Comparison of ENCODE assay signal across 8 cellular contexts in the genomic region with DNA sequence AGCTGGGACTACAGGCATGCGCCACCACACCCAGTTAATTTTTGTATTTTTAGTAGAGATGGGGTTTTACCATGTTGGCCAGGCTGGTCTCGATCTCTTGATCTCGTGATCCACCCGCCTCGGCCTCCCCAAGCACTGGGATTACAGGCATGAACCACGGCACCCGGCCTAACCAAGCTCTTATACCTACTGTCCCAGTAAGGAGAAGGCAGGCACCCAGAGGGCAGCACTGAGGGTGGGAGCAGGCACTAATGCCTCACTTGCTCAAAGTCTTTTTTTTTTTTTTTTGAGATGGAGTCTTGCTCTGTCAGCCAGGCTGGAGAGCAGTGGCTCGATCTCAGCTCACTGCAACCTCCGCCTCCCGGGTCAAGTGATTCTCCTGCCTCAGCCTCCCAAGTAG. TPM values are rescaled to one million over a fixed set of nuclear protein-coding genes. Genes with fewer than 3 reads are reported as not detected.
DNase-seq lines count a peak whose midpoint lies in the region; ATAC-seq and TF ChIP-seq lines count a peak whose summit lies in the region.
"Not testable (repeated sequence)": the region's sequence is repeated elsewhere in the genome, so short reads cannot be mapped to it uniquely, and the experiment has no call there.
"Had no signal": no experiment of that assay in that cellular context is flagged by ENCODE, and none has a peak within 500 bp of the region (broad histone marks: within the 10 kb centered on the region; RNA-seq: fewer than 3 reads in every experiment).

No MANE protein-coding gene starts in this region.

- intact Hi-C loops in IMR-90 (cut with micrococcal nuclease); ascending aorta (cut with DNase I); esophagus muscularis mucosa (cut with DNase I); psoas muscle (cut with DNase I): not testable (repeated sequence)
- intact Hi-C loops in stomach (cut with DNase I; ENCODE audit: low total_unique reads) (loop anchor here (10.0 kb wide), 1 partner anchor 46 kb away; no protein-coding TSS in a partner anchor), tibial artery (cut with DNase I; ENCODE audit: low total_unique reads) (loop anchor here (5.0 kb wide), 1 partner anchor 43 kb away; no protein-coding TSS in a partner anchor)

- not testable (repeated sequence) for H2BK120ac ChIP-seq in IMR-90 (ENCODE audit: low read depth, low read length)

- H3K4me2 ChIP-seq in IMR-90 (ENCODE audit: low read depth, low read length) = not testable (repeated sequence)

- not testable (repeated sequence) for H2BK20ac ChIP-seq in IMR-90 (ENCODE audit: low read depth, low read length)

- not testable (repeated sequence) for H3K56ac ChIP-seq in IMR-90 (ENCODE audit: extremely low read depth, insufficient read depth, low read length)

- H3K27me3 ChIP-seq in IMR-90 (ENCODE audit: control insufficient read depth, insufficient read depth, low read length); ascending aorta; esophagus muscularis mucosa; psoas muscle (ENCODE audit: insufficient read depth in 3 of 3, low read length in 2 of 3); tibial artery: not testable (repeated sequence)
- H3K27me3 ChIP-seq in stomach = peaks cover 0 to 18% (median 15%) of the 10 kb centered on the region in 3 donors

- H2AFZ ChIP-seq in IMR-90 (replicated peaks; ENCODE audit: low read length, poor library complexity) = not testable (repeated sequence)

- H3K27me3 Mint-ChIP-seq in nephron progenitor cell (ENCODE audit: low read depth, poor library complexity) = not testable (repeated sequence)

- not testable (repeated sequence) for ATAC-seq in IMR-90 (ENCODE audit: low read depth); psoas muscle

- not testable (repeated sequence) for H4K5ac ChIP-seq in IMR-90 (ENCODE audit: low read depth, low read length)

- H2BK5ac ChIP-seq in IMR-90 (ENCODE audit: low read depth, low read length, poor library complexity, severe bottlenecking) = not testable (repeated sequence)

- not testable (repeated sequence) for H2AK5ac ChIP-seq in IMR-90 (ENCODE audit: low read depth, low read length)

- H3K4ac ChIP-seq in IMR-90 (ENCODE audit: low read depth, low read length) = not testable (repeated sequence)

- H3K9me3 Mint-ChIP-seq in nephron progenitor cell = not testable (repeated sequence)

- H3K23ac ChIP-seq in IMR-90 (ENCODE audit: low read depth, low read length) = not testable (repeated sequence)

- H3K14ac ChIP-seq in IMR-90 (replicated peaks; ENCODE audit: low read depth, low read length) = not testable (repeated sequence)

- H3K27ac ChIP-seq in IMR-90 (ENCODE audit: insufficient read depth, low read length) = not testable (repeated sequence)
- H3K27ac ChIP-seq in ascending aorta (peak overlapping the region; percentile 81 to 87), esophagus muscularis mucosa (replicated peaks in 1 of 4) (peak overlapping the region; percentile 92 to 95 (median 94)), psoas muscle (peak overlapping the region; percentile 86), stomach (peak overlapping the region in 4 of 5 donors; percentile 59 to 91 (median 78)), tibial artery (peak overlapping the region; percentile 95 to 97)

- H4K91ac ChIP-seq in IMR-90 (ENCODE audit: insufficient read depth, low read depth, low read length) = not testable (repeated sequence)

- BruUV-seq in IMR-90 (replicated peaks; lab: Mats Ljungman, UMichigan) = not testable (repeated sequence)

- H2BK15ac ChIP-seq in IMR-90 (ENCODE audit: low read depth, low read length) = not testable (repeated sequence)

- H4K8ac ChIP-seq in IMR-90 (ENCODE audit: low read depth in 2 of 2, low read length in 2 of 2) = not testable (repeated sequence)

- dilution Hi-C loops in IMR-90 (cut with HindIII; ENCODE audit: low sequenced_read_pairs, unreplicated experiment) = not testable (repeated sequence)

- DNase-seq in IMR-90; ascending aorta (ENCODE audit: low spot score in 2 of 2); esophagus muscularis mucosa (ENCODE audit: extremely low spot score); nephron progenitor cell; psoas muscle; stomach; tibial artery: not testable (repeated sequence)

- 100% methylated on average over 4 of the region's 10 CpGs; no CpG with 5 or more reads in 1 of the 2 experiments for WGBS in IMR-90 (ENCODE audit: extremely low coverage in 2 of 2, insufficient read length in 1 of 2), 2 experiments
- 73% methylated on average over 10 of the region's 10 CpGs for WGBS in esophagus muscularis mucosa
- WGBS in psoas muscle, 3 donors = 70 to 92% (median 78%) methylated on average over 10 of the region's 10 CpGs
- WGBS in stomach, 5 donors = 82 to 93% (median 90%) methylated on average over 10 of the region's 10 CpGs

- H3K4me1 ChIP-seq in IMR-90 (ENCODE audit: control insufficient read depth, insufficient read depth, low read length) (peaks cover 39% of the 10 kb centered on the region), ascending aorta (peaks cover 21 to 31% of the 10 kb centered on the region in 2 donors), esophagus muscularis mucosa (peaks cover 6 to 62% (median 61%) of the 10 kb centered on the region in 4 donors), psoas muscle (peaks cover 27% of the 10 kb centered on the region), stomach (peaks cover 0 to 33% (median 9%) of the 10 kb centered on the region in 4 donors), tibial artery (peaks cover 0 to 63% (median 36%) of the 10 kb centered on the region in 4 donors)

- not testable (repeated sequence) for H3K9ac ChIP-seq in IMR-90 (ENCODE audit: low read depth, low read length)

- peaks cover 18% of the 10 kb centered on the region for H4K20me1 ChIP-seq in IMR-90 (ENCODE audit: insufficient read depth, low read length)

- in situ Hi-C loops in IMR-90 (cut with MboI; ENCODE audit: low sequenced_read_pairs) = not testable (repeated sequence)

- H3K4me1 Mint-ChIP-seq in nephron progenitor cell = peaks cover 79% of the 10 kb centered on the region

- POLR2A ChIA-PET in IMR-90 (lab: Charles Lee; ENCODE audit: unreplicated experiment) = interaction anchor here (0.7 kb wide), 1 partner anchor 190 kb away, joined by 8 read pairs; no protein-coding TSS in a partner anchor

- H3K9me3 ChIP-seq in IMR-90 (ENCODE audit: control insufficient read depth, insufficient read depth, low read length); ascending aorta; esophagus muscularis mucosa; psoas muscle; stomach; tibial artery: not testable (repeated sequence)

- not testable (repeated sequence) for H3K36me3 Mint-ChIP-seq in nephron progenitor cell (ENCODE audit: low read depth)

- not testable (repeated sequence) for H2AK9ac ChIP-seq in IMR-90 (replicated peaks; ENCODE audit: low read depth, low read length, poor library complexity)

- CTCF ChIA-PET in IMR-90 (lab: Yijun Ruan, JAX) = not testable (repeated sequence)

- peaks cover 28% of the 10 kb centered on the region for H3K9me1 ChIP-seq in IMR-90 (ENCODE audit: insufficient read depth, low read length)

- not testable (repeated sequence) for TF ChIP-seq POLR2A in IMR-90 (IDR thresholded peaks at IDR 0.05; ENCODE audit: low read depth, low read length); esophagus muscularis mucosa (IDR thresholded peaks at IDR 0.05; ENCODE audit: low read depth); stomach (IDR thresholded peaks at IDR 0.05)

- not testable (repeated sequence) for H3K4me3 Mint-ChIP-seq in nephron progenitor cell

- H3K18ac ChIP-seq in IMR-90 (ENCODE audit: low read depth, low read length) = not testable (repeated sequence)

- TF ChIP-seq EP300 in esophagus muscularis mucosa (IDR thresholded peaks at IDR 0.05); stomach (IDR thresholded peaks at IDR 0.05): not testable (repeated sequence)

- not testable (repeated sequence) for H3K4me3 ChIP-seq in IMR-90 (ENCODE audit: insufficient read depth, low read depth, low read length); psoas muscle
- H3K4me3 ChIP-seq in ascending aorta (peak overlapping the region; percentile 72 to 91), esophagus muscularis mucosa (peak overlapping the region; percentile 74 to 91 (median 82)), stomach (peak overlapping the region in 3 of 4 donors; percentile 50 to 62 (median 50)), tibial artery (peak overlapping the region; percentile 83 to 92)

- TF ChIP-seq RAD21 in IMR-90 (IDR thresholded peaks at IDR 0.05; ENCODE audit: low read length) = not testable (repeated sequence)

- H3K79me1 ChIP-seq in IMR-90 (ENCODE audit: low read depth in 1 of 2, low read length in 2 of 2) = peaks cover 32 to 74% of the 10 kb centered on the region in 2 experiments

- H3K36me3 ChIP-seq in IMR-90 (ENCODE audit: control insufficient read depth, insufficient read depth, low read length); psoas muscle (ENCODE audit: insufficient read depth in 1 of 2, low read depth in 1 of 2): not testable (repeated sequence)
- H3K36me3 ChIP-seq in ascending aorta (peaks cover 34 to 52% of the 10 kb centered on the region in 2 donors), esophagus muscularis mucosa (peaks cover 0 to 16% (median 3%) of the 10 kb centered on the region in 4 donors), stomach (peaks cover 0 to 14% (median 0%) of the 10 kb centered on the region in 4 donors), tibial artery (peaks cover 46 to 71% (median 50%) of the 10 kb centered on the region in 3 donors)

- peak overlapping the region; percentile 93 for H3K27ac Mint-ChIP-seq in nephron progenitor cell

- TF ChIP-seq CTCF in IMR-90 (conservative IDR thresholded peaks at IDR 0.05; ENCODE audit: low read depth, low read length) = 0 out of 2 replicates have a peak, but pooled peaks have one; percentile 4
- TF ChIP-seq CTCF in ascending aorta (IDR thresholded peaks at IDR 0.05); esophagus muscularis mucosa (IDR thresholded peaks at IDR 0.05); nephron progenitor cell (IDR thresholded peaks at IDR 0.05); psoas muscle (IDR thresholded peaks at IDR 0.05); stomach (IDR thresholded peaks at IDR 0.05); tibial artery (IDR thresholded peaks at IDR 0.05): not testable (repeated sequence)

RNA-seq across cellular contexts. Expression of gene LMOD1, which starts 6.0 kb away (rescaled TPM):
- total RNA-seq in IMR-90 (2012; rRNA removed) (44.4 and 53.2 TPM in 2 replicates), ascending aorta (316 TPM), esophagus muscularis mucosa (1,000 to 10,000 TPM; 1,021 to 1,618 (median 1,290) TPM), psoas muscle (10 to 100 TPM; 12.8 to 45.4 (median 24.6) TPM), stomach (100 to 1,000 TPM in 3 of 5 donors, 10 to 100 TPM in 2; 27.5 to 420 (median 102) TPM)
- polyA plus RNA-seq in IMR-90 (2012; rRNA removed) (48.6 and 51.7 TPM in 2 replicates), psoas muscle (10 to 100 TPM in 2 of 3 donors, 1 to 10 TPM in 1; 4.9 to 15.5 (median 11.4) TPM), stomach (100 to 1,000 TPM in 1 of 3 donors, 10 to 100 TPM in 2; 19.6 to 117 (median 22.9) TPM)
- 25.9 and 44.1 TPM in 2 replicates for polyA plus RNA-seq in IMR-90 (2012; cell fraction: cytosol; rRNA removed)
- polyA plus RNA-seq in IMR-90 (2012; cell fraction: nucleus; rRNA removed; ENCODE audit: low replicate concordance) = 52.3 and 60.1 TPM in 2 replicates
- total RNA-seq: CD8-positive, alpha-beta memory T cell had no signal
- polyA plus RNA-seq: CD8-positive, alpha-beta memory T cell had no signal

RNA-seq across cellular contexts. Expression of gene TIMM17A, which starts 15.0 kb away (rescaled TPM):
- total RNA-seq in IMR-90 (2012; rRNA removed) (87.3 and 114 TPM in 2 replicates), ascending aorta (7.9 TPM), esophagus muscularis mucosa (10 to 100 TPM; 30.7 to 46.1 (median 32.4) TPM), psoas muscle (100 to 1,000 TPM in 1 of 4 donors, 10 to 100 TPM in 3; 45.4 to 132 (median 68.4) TPM), stomach (10 to 100 TPM in 2 of 5 donors, 1 to 10 TPM in 3; 3.2 to 47.0 (median 7.1) TPM)
- polyA plus RNA-seq in IMR-90 (2012; rRNA removed) (66.4 and 80.4 TPM in 2 replicates), psoas muscle (100 to 1,000 TPM in 2 of 3 donors, 10 to 100 TPM in 1; 79.6 to 176 (median 163) TPM), stomach (10 to 100 TPM; 26.1 to 48.8 (median 37.4) TPM)
- polyA plus RNA-seq in IMR-90 (2012; cell fraction: cytosol; rRNA removed) = 12.3 and 24.1 TPM in 2 replicates
- 11.6 and 52.0 TPM in 2 replicates for polyA plus RNA-seq in IMR-90 (2012; cell fraction: nucleus; rRNA removed; ENCODE audit: low replicate concordance)

RNA-seq across cellular contexts. Expression of gene RNPEP, which starts 42.1 kb away (rescaled TPM):
- total RNA-seq in IMR-90 (2012; rRNA removed) (39.7 and 49.8 TPM in 2 replicates), ascending aorta (106 TPM), esophagus muscularis mucosa (10 to 100 TPM; 33.0 to 49.0 (median 44.0) TPM), psoas muscle (10 to 100 TPM; 12.8 to 18.7 (median 14.6) TPM), stomach (100 to 1,000 TPM in 3 of 5 donors, 10 to 100 TPM in 2; 23.3 to 900 (median 102) TPM)
- polyA plus RNA-seq in IMR-90 (2012; rRNA removed) (57.3 and 75.4 TPM in 2 replicates), psoas muscle (10 to 100 TPM in 1 of 3 donors, 1 to 10 TPM in 2; 6.2 to 16.9 (median 9.7) TPM), stomach (10 to 100 TPM; 31.6 to 38.6 (median 37.6) TPM)
- 51.9 and 58.2 TPM in 2 replicates for polyA plus RNA-seq in IMR-90 (2012; cell fraction: cytosol; rRNA removed)
- polyA plus RNA-seq in IMR-90 (2012; cell fraction: nucleus; rRNA removed; ENCODE audit: low replicate concordance) = 61.4 and 80.2 TPM in 2 replicates

RNA-seq across cellular contexts. Expression of gene SHISA4, which starts 51.6 kb away (rescaled TPM):
- total RNA-seq in IMR-90 (2012; rRNA removed) = 10.0 and 11.1 TPM in 2 replicates
- 34.8 and 47.8 TPM in 2 replicates for polyA plus RNA-seq in IMR-90 (2012; rRNA removed)
- 29.9 and 53.0 TPM in 2 replicates for polyA plus RNA-seq in IMR-90 (2012; cell fraction: cytosol; rRNA removed)
- 15.0 and 28.3 TPM in 2 replicates for polyA plus RNA-seq in IMR-90 (2012; cell fraction: nucleus; rRNA removed; ENCODE audit: low replicate concordance)
- 62.5 TPM for total RNA-seq in ascending aorta
- total RNA-seq in esophagus muscularis mucosa = 10 to 100 TPM; 20.3 to 31.0 (median 28.5) TPM
- 100 to 1,000 TPM; 105 to 157 (median 137) TPM for total RNA-seq in psoas muscle
- 100 to 1,000 TPM in 2 of 3 donors, 10 to 100 TPM in 1; 74.8 to 264 (median 151) TPM for polyA plus RNA-seq in psoas muscle
- 10 to 100 TPM in 3 of 5 donors, 1 to 10 TPM in 1, under 1 TPM in 1; 0.87 to 33.3 (median 10.3) TPM for total RNA-seq in stomach
- 10 to 100 TPM; 14.1 to 18.3 (median 14.6) TPM for polyA plus RNA-seq in stomach
